In the genomic region with DNA sequence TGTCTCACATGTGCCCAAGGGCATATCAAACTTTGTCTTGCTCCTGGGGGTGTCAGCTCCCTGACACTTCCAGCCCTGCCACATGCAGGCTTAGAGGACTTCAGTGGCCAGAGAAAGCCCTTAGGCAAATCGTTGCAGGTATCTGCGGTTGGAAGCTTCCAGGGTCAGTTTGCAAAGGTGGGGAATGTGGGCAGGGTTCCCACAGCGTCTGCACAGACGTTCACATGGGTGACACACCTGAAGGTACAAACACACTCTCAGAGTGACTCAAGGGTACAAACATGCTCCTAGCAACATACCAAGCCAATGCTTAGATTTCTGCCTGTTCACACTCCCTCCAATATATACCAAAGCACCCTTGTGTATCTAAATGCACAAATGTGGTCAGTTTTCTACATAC, we compare ENCODE assay signal across 26 cellular contexts. TPM values are rescaled to one million over a fixed set of nuclear protein-coding genes. Genes with fewer than 3 reads are reported as not detected.
"Had no signal": no experiment of that assay in that cellular context is flagged by ENCODE, and none has a peak within 500 bp of the region (broad histone marks: within the 10 kb centered on the region; RNA-seq: fewer than 3 reads in every experiment).

No MANE protein-coding gene starts in this region.

- H3K9me3 ChIP-seq: mucosa of descending colon, neutrophil, ovary, thoracic aorta, upper lobe of left lung had no signal

- H3K79me2 ChIP-seq: hepatocyte had no signal

- H3K27me3 ChIP-seq: hepatocyte, ovary, upper lobe of left lung had no signal

- H3K36me3 ChIP-seq: neutrophil, ovary, thoracic aorta, upper lobe of left lung had no signal

- H3K4me2 ChIP-seq: hepatocyte had no signal

- H3K4me1 ChIP-seq: upper lobe of left lung had no signal

- FAIRE-seq: colon, endometrium, frontal cortex, keratinocyte had no signal

- DNase-seq: activated CD4-positive, alpha-beta T cell treated with anti-CD3 and anti-CD28 coated beads for 36 hours; activated CD4-positive, CD25-positive, alpha-beta regulatory T cell; activated naive CD4-positive, alpha-beta T cell; activated T-cell treated with anti-CD3 and anti-CD28 coated beads for 4 hours; activated T-cell treated with anti-CD3 and anti-CD28 coated beads, Interleukin-2, amount 50 U/mL, for 72 hours; anterior cingulate cortex; dermis blood vessel endothelial cell; effector CD4-positive, alpha-beta T cell; left colon; mesenchymal stem cell; mucosa of descending colon; ovary; retina; stimulated activated CD4-positive, alpha-beta T cell treated with anti-CD3 and anti-CD28 coated beads, Interleukin-4, amount 100 ng/mL, for 24 hours; upper lobe of left lung had no signal

- H3K27ac ChIP-seq: hepatocyte, neutrophil, ovary, skin epidermis, thoracic aorta, upper lobe of left lung had no signal

- H2AFZ ChIP-seq: hepatocyte had no signal

- H3K4me3 ChIP-seq: hepatocyte, mucosa of descending colon, ovary, skin epidermis, thoracic aorta, upper lobe of left lung had no signal

- ATAC-seq: activated CD4-positive, alpha-beta T cell treated with anti-CD3 and anti-CD28 coated beads for 36 hours; activated T-cell treated with anti-CD3 and anti-CD28 coated beads, Interleukin-2, amount 50 U/mL, for 72 hours; left colon; mucosa of descending colon; natural killer cell treated with Interleukin-12 subunit alpha and Interleukin-12 subunit beta and Interleukin-15 and Interleukin-18, amount 100 ng/mL, for 72 hours; sciatic nerve; stimulated activated effector memory CD8-positive, alpha-beta T cell treated with anti-CD3 and anti-CD28 coated beads, Interleukin-12 subunit alpha, Interleukin-12 subunit beta, amount 100 ng/mL, for 72 hours had no signal

RNA-seq across cellular contexts. Expression of gene VSTM2L, which starts 30.0 kb away (rescaled TPM):
- total RNA-seq: activated CD4-positive, alpha-beta T cell treated with anti-CD3 and anti-CD28 coated beads for 36 hours had no signal
